Comparison of ENCODE assay signal across 1 cellular context in the genomic region with DNA sequence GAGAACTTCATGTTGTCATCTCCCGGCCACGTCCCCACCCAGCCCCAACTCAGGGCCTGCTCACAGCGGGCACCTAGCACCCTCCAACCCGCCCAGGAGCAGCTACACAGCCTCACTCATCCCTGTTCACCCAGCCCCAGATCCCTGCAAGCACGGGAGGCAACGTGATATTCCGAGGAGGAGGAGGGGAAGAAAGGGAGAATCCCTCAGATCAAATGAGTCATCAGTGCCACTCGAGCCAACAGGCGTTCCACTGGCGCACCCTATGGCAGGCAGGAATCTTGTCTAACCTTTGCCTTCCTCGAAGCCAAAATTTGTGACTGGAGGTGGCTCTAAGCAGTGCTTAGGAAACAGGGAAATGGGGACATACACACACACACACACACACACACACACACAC.
A peak's percentile ranks its signal among the peaks of the same experiment; 100 is the strongest.
TF ChIP-seq lines count a peak whose summit lies in the region.

No MANE protein-coding gene starts in this region.

TF ChIP-seq in K562, 482 proteins besides CTCF, POLR2A, EP300 and RAD21 (continued from another document):
- TF ChIP-seq CBX2 (IDR thresholded peaks at IDR 0.05; ENCODE audit: insufficient read depth, low read length, poor library complexity, severe bottlenecking) (no peak), FOSL1 (tag; conservative IDR thresholded peaks at IDR 0.05) (0 out of 2 replicates have a peak, but pooled peaks have one; percentile 19), NR3C1 (CRISPR knock-in tag; IDR thresholded peaks at IDR 0.05) (no peak), DMBX1 (CRISPR knock-in tag; IDR thresholded peaks at IDR 0.05; ENCODE audit: borderline replicate concordance) (no peak), BHLHE40 (IDR thresholded peaks at IDR 0.05; ENCODE audit: low read length) (peak; percentile 6; the same call in 1 of the 2 replicates), JUND (IDR thresholded peaks at IDR 0.05; ENCODE audit: borderline replicate concordance, low read depth, low read length) (peak; percentile 59; the same call in 1 of the 2 replicates), JUND (tag; IDR thresholded peaks at IDR 0.05; ENCODE audit: borderline replicate concordance, low read depth, low read length) (peak; percentile 56; the same call in 1 of the 3 replicates), PYGO2 (tag; IDR thresholded peaks at IDR 0.05) (no peak)
